In genomic region chr11:74703211-74703610, GRCh38 we compare ENCODE assay signal across 32 cellular contexts. TPM values are rescaled to one million over a fixed set of nuclear protein-coding genes. Genes with fewer than 3 reads are reported as not detected.
"Had no signal": no experiment of that assay in that cellular context is flagged by ENCODE, and none has a peak within 500 bp of the region (broad histone marks: within the 10 kb centered on the region; RNA-seq: fewer than 3 reads in every experiment).

No MANE protein-coding gene starts in this region.

- H3K27ac Mint-ChIP-seq: naive thymus-derived CD4-positive, alpha-beta T cell; natural killer cell; neural progenitor cell; stimulated activated naive B cell treated with anti-CD40 and anti-IgM and Interleukin-4, amounts not matched to agents 10 μg/mL and 1 μg/mL and 100 μg/mL, for 72 hours; stimulated activated naive CD8-positive, alpha-beta T cell treated with anti-CD3 and anti-CD28 coated beads, Interleukin-15, Interleukin-2, amounts not matched to agents 100 ng/mL and 50 ng/mL, for 24 hours had no signal

- H3K4me1 ChIP-seq: neural progenitor cell, prostate gland, tibial nerve, upper lobe of left lung, vagina had no signal

- H3K4me3 ChIP-seq: neural progenitor cell, pancreas, prostate gland, right atrium auricular region, skin epidermis, smooth muscle cell, spleen, stomach, thoracic aorta, thyroid gland, tibial nerve, upper lobe of left lung, vagina had no signal

- H3K9me3 Mint-ChIP-seq: natural killer cell; nephron; neural progenitor cell; stimulated activated naive B cell treated with anti-CD40 and anti-IgM and Interleukin-4, amounts not matched to agents 10 μg/mL and 1 μg/mL and 100 μg/mL, for 72 hours; stimulated activated naive CD8-positive, alpha-beta T cell treated with anti-CD3 and anti-CD28 coated beads, Interleukin-15, Interleukin-2, amounts not matched to agents 100 ng/mL and 50 ng/mL, for 24 hours had no signal

- H3K4me2 ChIP-seq: neural progenitor cell, smooth muscle cell had no signal

- H3K36me3 ChIP-seq: neural progenitor cell, neutrophil, pancreas, prostate gland, right atrium auricular region, spleen, thoracic aorta, thyroid gland, tibial nerve, upper lobe of left lung, vagina had no signal

- H3K4me1 Mint-ChIP-seq: natural killer cell had no signal

- H3K9ac ChIP-seq: neural progenitor cell had no signal

- H3K27me3 ChIP-seq: neural progenitor cell, neutrophil, pancreas, right atrium auricular region, spleen, stomach, thyroid gland, tibial nerve, upper lobe of left lung, vagina had no signal

- H3K4me3 Mint-ChIP-seq: naive thymus-derived CD4-positive, alpha-beta T cell; natural killer cell; nephron; neural progenitor cell; stimulated activated naive B cell treated with anti-CD40 and anti-IgM and Interleukin-4, amounts not matched to agents 10 μg/mL and 1 μg/mL and 100 μg/mL, for 72 hours; stimulated activated naive CD8-positive, alpha-beta T cell treated with anti-CD3 and anti-CD28 coated beads, Interleukin-15, Interleukin-2, amounts not matched to agents 100 ng/mL and 50 ng/mL, for 24 hours had no signal

- FAIRE-seq: pancreas, urothelium cell line had no signal

- DNase-seq: naive thymus-derived CD4-positive, alpha-beta T cell; natural killer cell; pancreas; retina; spleen; stimulated activated CD4-positive, alpha-beta T cell treated with anti-CD3 and anti-CD28 coated beads, Interleukin-12 subunit alpha, Interleukin-12 subunit beta, amount 100 ng/mL, for 4 hours; stimulated activated CD4-positive, alpha-beta T cell treated with anti-CD3 and anti-CD28 coated beads, Interleukin-1b, Interleukin-23, amount 100 ng/mL, for 48 hours; stimulated activated CD4-positive, alpha-beta T cell treated with anti-CD3 and anti-CD28 coated beads, Interleukin-4, amount 100 ng/mL, for 1 hour; stimulated activated CD4-positive, alpha-beta T cell treated with anti-CD3 and anti-CD28 coated beads, Interleukin-4, amount 100 ng/mL, for 4 hours; stimulated activated CD8-positive, alpha-beta memory T cell treated with anti-CD3 and anti-CD28 coated beads, Interleukin-4, amount 100 ng/mL, for 48 hours; stimulated activated naive B cell treated with anti-CD40 and anti-IgM and Interleukin-4, amounts not matched to agents 10 μg/mL and 1 μg/mL and 100 μg/mL, for 72 hours; stimulated activated naive CD4-positive, alpha-beta T cell treated with Interleukin-2 at 50 U/mL for 16 hours; stomach; thyroid gland; trophoblast cell; upper lobe of left lung had no signal

- H3K36me3 Mint-ChIP-seq: naive thymus-derived CD4-positive, alpha-beta T cell; natural killer cell; neural progenitor cell; stimulated activated naive B cell treated with anti-CD40 and anti-IgM and Interleukin-4, amounts not matched to agents 10 μg/mL and 1 μg/mL and 100 μg/mL, for 72 hours had no signal

- H3K27ac ChIP-seq: neural progenitor cell, neutrophil, pancreas, prostate gland, right atrium auricular region, skin epidermis, spleen, thoracic aorta, thyroid gland, tibial nerve, upper lobe of left lung, vagina had no signal

- H3K9me3 ChIP-seq: neutrophil, pancreas, prostate gland, right atrium auricular region, spleen, stomach, thoracic aorta, thyroid gland, tibial nerve, upper lobe of left lung, vagina had no signal

RNA-seq across cellular contexts. Expression of gene CHRDL2, which starts 28.0 kb away (rescaled TPM):
- total RNA-seq: naive thymus-derived CD4-positive, alpha-beta T cell; natural killer cell; osteocyte; pulmonary artery endothelial cell; subcutaneous adipose tissue; thyroid gland; tibial nerve had no signal
- polyA plus RNA-seq: naive thymus-derived CD4-positive, alpha-beta T cell; neural cell had no signal
